ENCODE assay signal across 15 cellular contexts in genomic region chr2:153770359-153770991, GRCh38.
DNase-seq lines count a peak whose midpoint lies in the region; ATAC-seq and TF ChIP-seq lines count a peak whose summit lies in the region.
"Had no signal": no experiment of that assay in that cellular context is flagged by ENCODE, and none has a peak within 500 bp of the region (broad histone marks: within the 10 kb centered on the region; RNA-seq: fewer than 3 reads in every experiment).

No MANE protein-coding gene starts in this region.

- no peak overlapping the region for H3K9ac ChIP-seq in SK-N-SH

- H3K36me3 ChIP-seq in SK-N-SH (replicated peaks in 1 of 2; ENCODE audit: control insufficient read depth in 1 of 2, insufficient read depth in 2 of 2, low read length in 1 of 2) (no peaks in the 10 kb centered on the region), esophagus muscularis mucosa (no peaks in the 10 kb centered on the region)
- H3K36me3 ChIP-seq: ascending aorta, uterus had no signal

- peaks cover 16% of the 10 kb centered on the region for H3K9me3 Mint-ChIP-seq in type B pancreatic cell
- H3K9me3 Mint-ChIP-seq in activated CD8-positive, alpha-beta memory T cell treated with anti-CD3 and anti-CD28 coated beads, Interleukin-2, amount 10 ng/mL, durations not matched to agents 7 days and 5 days (ENCODE audit: low read depth), result peaks cover 14% of the 10 kb centered on the region

- H3K4me1 ChIP-seq in SK-N-SH (ENCODE audit: control insufficient read depth in 1 of 2, insufficient read depth in 2 of 2, low read depth in 1 of 2, low read length in 1 of 2), result no peaks in the 10 kb centered on the region
- no peaks in the 10 kb centered on the region for H3K4me1 ChIP-seq in esophagus muscularis mucosa
- H3K4me1 ChIP-seq: ascending aorta, uterus had no signal

- TF ChIP-seq CTCF in SK-N-SH (IDR thresholded peaks at IDR 0.05) (0 out of 2 replicates have a peak, but pooled peaks have one; percentile 12), fibroblast of villous mesenchyme (IDR thresholded peaks at IDR 0.05; ENCODE audit: insufficient read depth, low read depth, low read length) (no peak), type B pancreatic cell (conservative IDR thresholded peaks at IDR 0.05) (peak; percentile 50), RWPE1 (conservative IDR thresholded peaks at IDR 0.05; ENCODE audit: low read depth) (no peak), esophagus muscularis mucosa (IDR thresholded peaks at IDR 0.05) (no peak)

- H3F3A ChIP-seq in SK-N-SH (replicated peaks; ENCODE audit: insufficient read depth), result no peaks in the 10 kb centered on the region

- TF ChIP-seq RAD21 in SK-N-SH (IDR thresholded peaks at IDR 0.05; ENCODE audit: low read length), result peak; percentile 53

- H3K27ac ChIP-seq in SK-N-SH (ENCODE audit: low read depth in 2 of 2, low read length in 1 of 2) (no peak overlapping the region), RWPE1 (no peak overlapping the region), esophagus muscularis mucosa (replicated peaks in 1 of 4) (no peak overlapping the region)
- H3K27ac ChIP-seq: ascending aorta, uterus had no signal

- H4K20me1 ChIP-seq in SK-N-SH (ENCODE audit: insufficient read depth), result no peaks in the 10 kb centered on the region

- DNase-seq in SK-N-SH, result peak; percentile 4
- DNase-seq in NCI-H69 (lab: John Stamatoyannopoulos, UW), result peak; percentile 16
- DNase-seq in fibroblast of villous mesenchyme (ENCODE audit: low read depth), result peak; percentile 0
- DNase-seq in type B pancreatic cell (ENCODE audit: extremely low spot score, unreplicated experiment), result no peak
- no peak for DNase-seq in RWPE1 (ENCODE audit: low spot score)
- DNase-seq in activated CD8-positive, alpha-beta memory T cell treated with anti-CD3 and anti-CD28 coated beads, Interleukin-2, amount 10 ng/mL, durations not matched to agents 7 days and 5 days, result no peak
- DNase-seq in esophagus muscularis mucosa (ENCODE audit: extremely low spot score), result no peak
- DNase-seq: DMS79 treated with DMSO at 0.1 percent for 48 hours; effector CD8-positive, alpha-beta T cell; NCI-H2227 treated with DMSO at 0.1 percent for 48 hours; SHP77; stimulated activated CD4-positive, alpha-beta T cell treated with anti-CD3 and anti-CD28 coated beads, Interleukin-15, amount 100 ng/mL, for 24 hours; uterus had no signal

- intact Hi-C loops in esophagus muscularis mucosa (cut with DNase I), result no loop called here

- H3K27ac Mint-ChIP-seq in type B pancreatic cell, result no peak overlapping the region
- no peak overlapping the region for H3K27ac Mint-ChIP-seq in activated CD8-positive, alpha-beta memory T cell treated with anti-CD3 and anti-CD28 coated beads, Interleukin-2, amount 10 ng/mL, durations not matched to agents 7 days and 5 days

- no peak overlapping the region for H3K4me3 Mint-ChIP-seq in type B pancreatic cell
- H3K4me3 Mint-ChIP-seq in activated CD8-positive, alpha-beta memory T cell treated with anti-CD3 and anti-CD28 coated beads, Interleukin-2, amount 10 ng/mL, durations not matched to agents 7 days and 5 days, result no peak overlapping the region

- no peak overlapping the region for H2AFZ ChIP-seq in SK-N-SH (ENCODE audit: low read depth)

- 31% methylated on average over 4 of the region's 4 CpGs for WGBS in SK-N-SH (ENCODE audit: low lambda C conversion rate)
- 62% methylated on average over 4 of the region's 4 CpGs for WGBS in esophagus muscularis mucosa

- no peak for TF ChIP-seq POLR2A in esophagus muscularis mucosa (IDR thresholded peaks at IDR 0.05; ENCODE audit: low read depth)

- no peaks in the 10 kb centered on the region for H3K4me1 Mint-ChIP-seq in type B pancreatic cell (ENCODE audit: unreplicated experiment)
- H3K4me1 Mint-ChIP-seq in activated CD8-positive, alpha-beta memory T cell treated with anti-CD3 and anti-CD28 coated beads, Interleukin-2, amount 10 ng/mL, durations not matched to agents 7 days and 5 days, result no peaks in the 10 kb centered on the region

- TF ChIP-seq EP300 in SK-N-SH (IDR thresholded peaks at IDR 0.05; ENCODE audit: borderline replicate concordance in 1 of 2, low read depth in 1 of 2, low read length in 1 of 2) (no peak), esophagus muscularis mucosa (IDR thresholded peaks at IDR 0.05) (no peak)

- CTCF ChIA-PET in SK-N-SH (lab: Yijun Ruan, JAX), result interaction anchor here (0.6 to 1.8 kb wide), 5 partner anchors 13 to 605 kb away, joined by 3 to 7 read pairs (median 4); no protein-coding TSS in a partner anchor
- CTCF ChIA-PET in RWPE1 (lab: Yijun Ruan, JAX), result no interaction called here
- CTCF ChIA-PET in activated CD8-positive, alpha-beta memory T cell treated with anti-CD3 and anti-CD28 coated beads, Interleukin-2, amount 10 ng/mL, durations not matched to agents 7 days and 5 days (lab: Charles Lee), result no interaction called here

- no peak for ATAC-seq in SK-N-SH treated with all-trans-retinoic acid at 6 μM for 48 hours
- ATAC-seq in activated CD8-positive, alpha-beta memory T cell treated with anti-CD3 and anti-CD28 coated beads, Interleukin-2, amount 10 ng/mL, durations not matched to agents 7 days and 5 days, result no peak

- no peak overlapping the region for H3K4me3 ChIP-seq in SK-N-SH (ENCODE audit: low read depth in 2 of 2, low read length in 1 of 2)
- H3K4me3 ChIP-seq in fibroblast of villous mesenchyme (ENCODE audit: low read depth, low read length), result no peak overlapping the region
- no peak overlapping the region for H3K4me3 ChIP-seq in esophagus muscularis mucosa
- H3K4me3 ChIP-seq: ascending aorta, uterus had no signal

- no peaks in the 10 kb centered on the region for H3K9me2 ChIP-seq in SK-N-SH

- H3K27me3 Mint-ChIP-seq in type B pancreatic cell, result no peaks in the 10 kb centered on the region
- no peaks in the 10 kb centered on the region for H3K27me3 Mint-ChIP-seq in activated CD8-positive, alpha-beta memory T cell treated with anti-CD3 and anti-CD28 coated beads, Interleukin-2, amount 10 ng/mL, durations not matched to agents 7 days and 5 days

- H3K79me2 ChIP-seq in SK-N-SH (ENCODE audit: insufficient read depth), result no peaks in the 10 kb centered on the region

- H3K4me2 ChIP-seq in SK-N-SH, result no peak overlapping the region

- no peaks in the 10 kb centered on the region for H3K36me3 Mint-ChIP-seq in type B pancreatic cell
- H3K36me3 Mint-ChIP-seq in activated CD8-positive, alpha-beta memory T cell treated with anti-CD3 and anti-CD28 coated beads, Interleukin-2, amount 10 ng/mL, durations not matched to agents 7 days and 5 days, result no peaks in the 10 kb centered on the region

- POLR2A ChIA-PET in SK-N-SH (lab: Yijun Ruan, JAX) (no interaction called here), RWPE1 (lab: Yijun Ruan, JAX; ENCODE audit: low non-redundant PET) (no interaction called here)

- H3K9me3 ChIP-seq in SK-N-SH (peaks cover 8% of the 10 kb centered on the region; the same call in 1 of the 2 replicates), esophagus muscularis mucosa (peaks cover 0 to 55% (median 35%) of the 10 kb centered on the region in 4 donors)

- H3K27me3 ChIP-seq in SK-N-SH (ENCODE audit: insufficient read depth), result no peaks in the 10 kb centered on the region
- H3K27me3 ChIP-seq in esophagus muscularis mucosa, result no peaks in the 10 kb centered on the region
- H3K27me3 ChIP-seq: ascending aorta, uterus had no signal

TF ChIP-seq in SK-N-SH, 30 proteins besides CTCF, POLR2A, EP300 and RAD21:
- TF ChIP-seq TAF1 (IDR thresholded peaks at IDR 0.05; ENCODE audit: borderline replicate concordance, low read depth, low read length), result no peak
- TF ChIP-seq RFX5 (IDR thresholded peaks at IDR 0.05; ENCODE audit: low read length), result no peak
- TF ChIP-seq RXRA (IDR thresholded peaks at IDR 0.05; ENCODE audit: borderline replicate concordance, low read depth), result no peak
- TF ChIP-seq FOXJ3 (CRISPR knock-in tag; IDR thresholded peaks at IDR 0.05), result no peak
- TF ChIP-seq CHD2 (IDR thresholded peaks at IDR 0.05; ENCODE audit: low read length, partially characterized antibody), result no peak
- no peak for TF ChIP-seq YY1 (IDR thresholded peaks at IDR 0.05; ENCODE audit: low read depth)
- TF ChIP-seq FOXM1 (IDR thresholded peaks at IDR 0.05; ENCODE audit: low read depth), result no peak
- TF ChIP-seq GATA2 (CRISPR knock-in tag; IDR thresholded peaks at IDR 0.05), result no peak
- no peak for TF ChIP-seq EZH2phosphoT487 (IDR thresholded peaks at IDR 0.05; ENCODE audit: borderline replicate concordance, low read depth)
- no peak for TF ChIP-seq SIN3A (IDR thresholded peaks at IDR 0.05; ENCODE audit: borderline replicate concordance, low read depth, low read length)
- no peak for TF ChIP-seq ELF1 (IDR thresholded peaks at IDR 0.05)
- no peak for TF ChIP-seq MXI1 (IDR thresholded peaks at IDR 0.05; ENCODE audit: low read depth, low read length)
- TF ChIP-seq JUND (IDR thresholded peaks at IDR 0.05), result no peak
- TF ChIP-seq GABPA (IDR thresholded peaks at IDR 0.05; ENCODE audit: low read depth), result no peak
- TF ChIP-seq SMC3 (IDR thresholded peaks at IDR 0.05; ENCODE audit: low read depth, low read length), result no peak

TF ChIP-seq in SK-N-SH treated with all-trans-retinoic acid at 6 μM for 48 hours, 23 proteins besides CTCF, POLR2A, EP300 and RAD21 (continues in another document):
- TF ChIP-seq PPARA (CRISPR knock-in tag; IDR thresholded peaks at IDR 0.05; ENCODE audit: borderline replicate concordance) (no peak), TOX (CRISPR knock-in tag; IDR thresholded peaks at IDR 0.05; ENCODE audit: borderline replicate concordance) (no peak), GLIS3 (CRISPR knock-in tag; IDR thresholded peaks at IDR 0.05) (no peak), SNAI2 (CRISPR knock-in tag; IDR thresholded peaks at IDR 0.05) (no peak), ESRRG (CRISPR knock-in tag; IDR thresholded peaks at IDR 0.05) (no peak), CREB5 (CRISPR knock-in tag; IDR thresholded peaks at IDR 0.05; ENCODE audit: low read depth) (no peak), OSR1 (CRISPR knock-in tag; IDR thresholded peaks at IDR 0.05) (no peak), BACH2 (CRISPR knock-in tag; IDR thresholded peaks at IDR 0.05; ENCODE audit: borderline replicate concordance) (no peak), ZC3H10 (CRISPR knock-in tag; IDR thresholded peaks at IDR 0.05) (no peak), ZNF8 (CRISPR knock-in tag; IDR thresholded peaks at IDR 0.05) (no peak)

Comparison
In these comparisons a context has a peak if more than half of its experiments do, and no peak if none do; other contexts are left out.
1. DNase-seq: peak in SK-N-SH (single experiment), NCI-H69 (single experiment) and fibroblast of villous mesenchyme (single experiment); none in type B pancreatic cell (single experiment), RWPE1 (single experiment), activated CD8-positive, alpha-beta memory T cell treated with anti-CD3 and anti-CD28 coated beads, Interleukin-2, amount 10 ng/mL, durations not matched to agents 7 days and 5 days (single experiment) and esophagus muscularis mucosa (single experiment).
2. CTCF ChIP-seq: peak in SK-N-SH (single experiment) and type B pancreatic cell (single experiment); none in fibroblast of villous mesenchyme (single experiment), RWPE1 (single experiment) and esophagus muscularis mucosa (0 of 3).